Comparison of ENCODE assay signal across 12 cellular contexts in genomic region chr1:112536561-112536960, GRCh38. TPM values are rescaled to one million over a fixed set of nuclear protein-coding genes. Genes with fewer than 3 reads are reported as not detected.
"Had no signal": no experiment of that assay in that cellular context is flagged by ENCODE, and none has a peak within 500 bp of the region (broad histone marks: within the 10 kb centered on the region; RNA-seq: fewer than 3 reads in every experiment).

No MANE protein-coding gene starts in this region.

- H3K9me3 Mint-ChIP-seq: activated CD4-positive, alpha-beta memory T cell treated with anti-CD3 and anti-CD28 coated beads for 36 hours; activated naive CD8-positive, alpha-beta T cell treated with anti-CD3 and anti-CD28 coated beads for 36 hours; activated T-cell treated with anti-CD3 and anti-CD28 coated beads, Interleukin-2, amount 50 U/mL, for 4 hours; natural killer cell treated with Interleukin-12 subunit alpha and Interleukin-12 subunit beta and Interleukin-15 and Interleukin-18, amount 100 ng/mL, for 72 hours had no signal

- H3K4me1 Mint-ChIP-seq: activated naive CD8-positive, alpha-beta T cell treated with anti-CD3 and anti-CD28 coated beads for 36 hours had no signal

- DNase-seq: activated CD4-positive, alpha-beta memory T cell treated with anti-CD3 and anti-CD28 coated beads for 36 hours; activated effector memory CD4-positive, alpha-beta T cell treated with anti-CD3 and anti-CD28 coated beads, Interleukin-2, amount 50 U/mL, for 16 hours; activated naive CD8-positive, alpha-beta T cell treated with anti-CD3 and anti-CD28 coated beads for 36 hours; activated T-cell treated with anti-CD3 and anti-CD28 coated beads, Interleukin-2, amount 50 U/mL, for 4 hours; anterior cingulate cortex; effector CD4-positive, alpha-beta T cell; left colon; stimulated activated CD4-positive, alpha-beta T cell treated with anti-CD3 and anti-CD28 coated beads, Interleukin-4, amount 100 ng/mL, for 4 hours; stomach had no signal

- H3K36me3 Mint-ChIP-seq: activated naive CD8-positive, alpha-beta T cell treated with anti-CD3 and anti-CD28 coated beads for 36 hours had no signal

- H3K4me3 ChIP-seq: coronary artery, stomach, thoracic aorta had no signal

- H3K27ac Mint-ChIP-seq: activated CD4-positive, alpha-beta memory T cell treated with anti-CD3 and anti-CD28 coated beads for 36 hours; activated naive CD8-positive, alpha-beta T cell treated with anti-CD3 and anti-CD28 coated beads for 36 hours; natural killer cell treated with Interleukin-12 subunit alpha and Interleukin-12 subunit beta and Interleukin-15 and Interleukin-18, amount 100 ng/mL, for 72 hours had no signal

- H3K27me3 Mint-ChIP-seq: activated CD4-positive, alpha-beta memory T cell treated with anti-CD3 and anti-CD28 coated beads for 36 hours; activated naive CD8-positive, alpha-beta T cell treated with anti-CD3 and anti-CD28 coated beads for 36 hours; natural killer cell treated with Interleukin-12 subunit alpha and Interleukin-12 subunit beta and Interleukin-15 and Interleukin-18, amount 100 ng/mL, for 72 hours had no signal

- H3K4me3 Mint-ChIP-seq: activated CD4-positive, alpha-beta memory T cell treated with anti-CD3 and anti-CD28 coated beads for 36 hours; activated naive CD8-positive, alpha-beta T cell treated with anti-CD3 and anti-CD28 coated beads for 36 hours; activated T-cell treated with anti-CD3 and anti-CD28 coated beads, Interleukin-2, amount 50 U/mL, for 4 hours; natural killer cell treated with Interleukin-12 subunit alpha and Interleukin-12 subunit beta and Interleukin-15 and Interleukin-18, amount 100 ng/mL, for 72 hours had no signal

RNA-seq across cellular contexts. Expression of gene WNT2B, which starts 27.8 kb away (rescaled TPM):
- total RNA-seq: activated naive CD8-positive, alpha-beta T cell treated with anti-CD3 and anti-CD28 coated beads for 36 hours had no signal
